ENCODE assay signal across 8 cellular contexts in the genomic region with DNA sequence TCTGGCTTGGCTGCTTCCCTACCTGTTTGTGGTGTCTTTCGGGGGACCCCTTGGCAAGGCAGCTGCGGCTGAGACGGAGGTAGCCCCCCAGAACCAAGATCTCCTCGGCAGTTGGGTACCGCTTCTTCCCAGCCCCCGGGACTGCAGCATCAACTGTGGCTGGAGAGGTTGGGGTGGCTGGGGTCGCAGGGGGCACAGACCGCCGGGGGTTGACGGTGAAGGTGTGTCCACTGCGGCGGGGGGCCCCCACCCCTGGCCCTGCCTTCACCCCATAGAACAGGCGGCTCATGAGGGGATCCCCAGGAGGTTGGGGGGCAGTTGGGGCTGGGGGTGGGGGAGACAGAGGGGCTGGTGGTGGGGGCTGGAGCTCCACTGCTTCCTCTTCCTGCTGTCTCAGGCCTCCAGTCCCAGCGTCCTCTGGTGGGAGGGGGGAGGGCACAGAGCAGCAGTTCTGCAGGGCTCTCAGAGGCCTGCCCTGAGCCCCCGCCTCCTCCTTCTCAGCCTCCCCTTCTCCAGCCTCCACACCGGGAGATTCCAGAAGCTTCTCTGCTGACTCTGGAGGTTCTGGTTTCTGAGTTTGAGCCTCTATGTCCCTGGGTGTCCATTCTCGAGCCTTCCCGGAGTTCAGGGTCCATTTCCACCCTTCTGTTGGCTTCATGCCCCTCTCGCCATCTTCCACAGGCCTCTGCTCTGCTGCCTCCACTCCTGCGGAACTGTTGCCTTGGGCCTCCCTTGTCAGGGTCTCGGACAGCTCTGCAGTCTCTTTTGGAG. TPM values are rescaled to one million over a fixed set of nuclear protein-coding genes. Genes with fewer than 3 reads are reported as not detected.
A peak's percentile ranks its signal among the peaks of the same experiment; 100 is the strongest.
DNase-seq lines count a peak whose midpoint lies in the region; TF ChIP-seq lines count a peak whose summit lies in the region.

No MANE protein-coding gene starts in this region.

- H3K36me3 ChIP-seq in MM.1S (replicated peaks; ENCODE audit: insufficient read depth, low read length) (no peaks in the 10 kb centered on the region), osteoblast (ENCODE audit: insufficient read depth, low read length) (peaks cover 36% of the 10 kb centered on the region)

- peak overlapping the region; percentile 91 for H3K4me2 ChIP-seq in MM.1S (ENCODE audit: low read depth, low read length)
- peak overlapping the region; percentile 96 for H3K4me2 ChIP-seq in osteoblast (ENCODE audit: insufficient read depth, low read length)

- peak overlapping the region; percentile 56; the same call in 1 of the 2 replicates for H3K9ac ChIP-seq in MM.1S (ENCODE audit: low read length)

- H3K4me1 ChIP-seq in MM.1S (ENCODE audit: low read length) (peaks cover 30% of the 10 kb centered on the region), osteoblast (ENCODE audit: insufficient read depth, low read length) (peaks cover 60% of the 10 kb centered on the region)

- H3K4me3 Mint-ChIP-seq in activated T-cell treated with anti-CD3 and anti-CD28 coated beads, Interleukin-2, amount 50 U/mL, for 24 hours: peak overlapping the region; percentile 94

- H3K27me3 ChIP-seq in MM.1S (replicated peaks; ENCODE audit: insufficient read depth, low read length): no peaks in the 10 kb centered on the region
- H3K27me3 ChIP-seq in osteoblast (ENCODE audit: insufficient read depth, low read length): no peaks in the 10 kb centered on the region

- H3K9me3 ChIP-seq in MM.1S (replicated peaks; ENCODE audit: insufficient read depth, low read length) (no peaks in the 10 kb centered on the region), osteoblast (ENCODE audit: low read depth, low read length) (no peaks in the 10 kb centered on the region)

- peaks cover 38% of the 10 kb centered on the region for H3K4me1 Mint-ChIP-seq in activated T-cell treated with anti-CD3 and anti-CD28 coated beads, Interleukin-2, amount 50 U/mL, for 24 hours (ENCODE audit: low read depth)

- H3K4me3 ChIP-seq in MM.1S (ENCODE audit: low read length) (peak overlapping the region; percentile 87), fibroblast of villous mesenchyme (ENCODE audit: low read depth, low read length) (peak overlapping the region; percentile 91), osteoblast (ENCODE audit: insufficient read depth, low read length) (peak overlapping the region; percentile 96)

- peaks cover 53% of the 10 kb centered on the region for H3F3A ChIP-seq in MM.1S (ENCODE audit: insufficient read depth, low read length)

- no peaks in the 10 kb centered on the region for H3K9me3 Mint-ChIP-seq in activated T-cell treated with anti-CD3 and anti-CD28 coated beads, Interleukin-2, amount 50 U/mL, for 24 hours

- no peak overlapping the region for H2AFZ ChIP-seq in MM.1S (ENCODE audit: low read length)
- no peak overlapping the region for H2AFZ ChIP-seq in osteoblast (ENCODE audit: low read length)

- peak overlapping the region; percentile 80; the same call in 1 of the 2 replicates for H3K27ac ChIP-seq in MM.1S (ENCODE audit: low read length)
- H3K27ac ChIP-seq in osteoblast (ENCODE audit: low read depth, low read length): peak overlapping the region; percentile 91

- no peaks in the 10 kb centered on the region for H4K20me1 ChIP-seq in MM.1S (ENCODE audit: insufficient read depth, low read length)
- peaks cover 58% of the 10 kb centered on the region for H4K20me1 ChIP-seq in osteoblast (ENCODE audit: insufficient read depth, low read length)

- peak overlapping the region; percentile 99 for H3K27ac Mint-ChIP-seq in activated T-cell treated with anti-CD3 and anti-CD28 coated beads, Interleukin-2, amount 50 U/mL, for 24 hours

- H3K9me2 ChIP-seq in MM.1S (replicated peaks; ENCODE audit: insufficient read depth, low read length): no peaks in the 10 kb centered on the region

- no peaks in the 10 kb centered on the region for H3K27me3 Mint-ChIP-seq in activated T-cell treated with anti-CD3 and anti-CD28 coated beads, Interleukin-2, amount 50 U/mL, for 24 hours

- H3K36me3 Mint-ChIP-seq in activated T-cell treated with anti-CD3 and anti-CD28 coated beads, Interleukin-2, amount 50 U/mL, for 24 hours (ENCODE audit: low read depth): peaks cover 83% of the 10 kb centered on the region

- TF ChIP-seq CTCF in MM.1S (IDR thresholded peaks at IDR 0.05; ENCODE audit: low read length) (no peak), fibroblast of villous mesenchyme (IDR thresholded peaks at IDR 0.05; ENCODE audit: insufficient read depth, low read depth, low read length) (no peak), osteoblast (IDR thresholded peaks at IDR 0.05; ENCODE audit: extremely low read depth, low read depth, low read length) (no peak)

- DNase-seq in CD1c-positive myeloid dendritic cell (ENCODE audit: extremely low spot score) (peak; percentile 57), MM.1S (peak; percentile 40), fibroblast of villous mesenchyme (ENCODE audit: low read depth) (peak; percentile 43), osteoblast (ENCODE audit: insufficient read length, low spot score, missing footprints) (peak; percentile 81), NCI-H748 (lab: John Stamatoyannopoulos, UW; ENCODE audit: unreplicated experiment) (no peak), mesenteric fat pad (ENCODE audit: low spot score) (no peak), DMS 273 (lab: John Stamatoyannopoulos, UW; ENCODE audit: unreplicated experiment) (no peak)
- DNase-seq in activated T-cell treated with anti-CD3 and anti-CD28 coated beads, Interleukin-2, amount 50 U/mL, for 24 hours: peak; percentile 68

- peaks cover 72% of the 10 kb centered on the region for H3K79me2 ChIP-seq in MM.1S (ENCODE audit: low read length)
- peaks cover 93% of the 10 kb centered on the region for H3K79me2 ChIP-seq in osteoblast (ENCODE audit: insufficient read depth, low read length)

RNA-seq across cellular contexts. Expression of gene PPP1R18, which starts 1.9 kb away (rescaled TPM):
- total RNA-seq in fibroblast of villous mesenchyme: 56.6 and 59.3 TPM in 2 replicates
- 62.6 and 63.9 TPM in 2 replicates for total RNA-seq in osteoblast
- total RNA-seq in mesenteric fat pad: 87.0 TPM

RNA-seq across cellular contexts. Expression of gene NRM, which starts 6.2 kb away (rescaled TPM):
- total RNA-seq in fibroblast of villous mesenchyme: 3.5 and 5.5 TPM in 2 replicates
- 2.9 and 3.3 TPM in 2 replicates for total RNA-seq in osteoblast
- total RNA-seq in mesenteric fat pad: 7.3 TPM

RNA-seq across cellular contexts. Expression of gene DHX16, which starts 11.8 kb away (rescaled TPM):
- 32.0 and 32.2 TPM in 2 replicates for total RNA-seq in fibroblast of villous mesenchyme
- 25.6 and 26.1 TPM in 2 replicates for total RNA-seq in osteoblast
- 27.2 TPM for total RNA-seq in mesenteric fat pad

RNA-seq across cellular contexts. Expression of gene MDC1, which starts 32.5 kb away (rescaled TPM):
- total RNA-seq in fibroblast of villous mesenchyme (3.2 and 4.7 TPM in 2 replicates), osteoblast (5.1 and 5.3 TPM in 2 replicates), mesenteric fat pad (19.8 TPM)

RNA-seq across cellular contexts. Expression of gene TUBB, which starts 35.6 kb away (rescaled TPM):
- total RNA-seq in fibroblast of villous mesenchyme (590 and 713 TPM in 2 replicates), osteoblast (509 and 605 TPM in 2 replicates), mesenteric fat pad (452 TPM)

Comparison
In these comparisons a context has a peak if more than half of its experiments do, and no peak if none do; other contexts are left out.
1. DNase-seq: peak in CD1c-positive myeloid dendritic cell (single experiment), MM.1S (single experiment), activated T-cell treated with anti-CD3 and anti-CD28 coated beads, Interleukin-2, amount 50 U/mL, for 24 hours (single experiment), fibroblast of villous mesenchyme (single experiment) and osteoblast (single experiment); none in NCI-H748 (single experiment), mesenteric fat pad (single experiment) and DMS 273 (single experiment).
2. Peak in every context shown above with its lines, with median percentiles within 50 percentile points of each other: H3K4me3 ChIP-seq.